ENCODE assay signal across 8 cellular contexts in genomic region chr5:137660349-137660817, GRCh38.
DNase-seq lines count a peak whose midpoint lies in the region; ATAC-seq and TF ChIP-seq lines count a peak whose summit lies in the region.

No MANE protein-coding gene starts in this region.

- H3K9ac ChIP-seq in GM23248 (no peak overlapping the region), parathyroid adenoma (no peak overlapping the region)

- in situ Hi-C loops in GM23248 (cut with MboI): no loop called here

- H3K79me2 ChIP-seq in GM23248 (ENCODE audit: insufficient read depth): no peaks in the 10 kb centered on the region
- no peaks in the 10 kb centered on the region for H3K79me2 ChIP-seq in parathyroid adenoma

- no peaks in the 10 kb centered on the region for H4K20me1 ChIP-seq in GM23248 (ENCODE audit: insufficient read depth)

- DNase-seq in ELF-1 (ENCODE audit: low read depth, low spot score) (peak; percentile 79), GM23248 (peak; percentile 81), LNCaP clone FGC (ENCODE audit: low read depth) (peak; percentile 46), SHP77 (lab: John Stamatoyannopoulos, UW) (peak; percentile 63 to 67), type B pancreatic cell (ENCODE audit: extremely low spot score, unreplicated experiment) (no peak)
- DNase-seq in activated effector memory CD4-positive, alpha-beta T cell treated with anti-CD3 and anti-CD28 coated beads, Interleukin-2, amount 50 U/mL, for 16 hours: peak; percentile 87

- no peaks in the 10 kb centered on the region for H3F3A ChIP-seq in GM23248 (ENCODE audit: insufficient read depth)

- H3K27me3 ChIP-seq in GM23248 (replicated peaks; ENCODE audit: insufficient read depth) (no peaks in the 10 kb centered on the region), gastroesophageal sphincter (no peaks in the 10 kb centered on the region), parathyroid adenoma (ENCODE audit: control insufficient read depth, insufficient read depth, low read length) (no peaks in the 10 kb centered on the region)

- H3K4me3 Mint-ChIP-seq in type B pancreatic cell: no peak overlapping the region

- no peak for TF ChIP-seq EP300 in gastroesophageal sphincter (IDR thresholded peaks at IDR 0.05)

- H2AFZ ChIP-seq in GM23248: peak overlapping the region; percentile 11
- peak overlapping the region; percentile 23 for H2AFZ ChIP-seq in parathyroid adenoma

- H3K36me3 ChIP-seq in GM23248 (ENCODE audit: low read depth) (no peaks in the 10 kb centered on the region), gastroesophageal sphincter (peaks cover 0 to 20% of the 10 kb centered on the region in 2 donors), parathyroid adenoma (ENCODE audit: control insufficient read depth, insufficient read depth, low read length) (no peaks in the 10 kb centered on the region)

- TF ChIP-seq CTCF in LNCaP clone FGC (IDR thresholded peaks at IDR 0.05; ENCODE audit: control insufficient read depth, extremely low read depth, insufficient read depth) (peak; percentile 94), gastroesophageal sphincter (IDR thresholded peaks at IDR 0.05) (peak; percentile 36 to 75 (median 59)), parathyroid adenoma (IDR thresholded peaks at IDR 0.05) (peak; percentile 83), type B pancreatic cell (conservative IDR thresholded peaks at IDR 0.05) (peak; percentile 88)

- no peak overlapping the region for H3K27ac Mint-ChIP-seq in type B pancreatic cell

- no peaks in the 10 kb centered on the region for H3K27me3 Mint-ChIP-seq in type B pancreatic cell

- H3K36me3 Mint-ChIP-seq in type B pancreatic cell: no peaks in the 10 kb centered on the region

- no peaks in the 10 kb centered on the region for H3K9me2 ChIP-seq in GM23248 (ENCODE audit: insufficient read depth)

- TF ChIP-seq POLR2A in gastroesophageal sphincter (IDR thresholded peaks at IDR 0.05): no peak

- no peak overlapping the region for H3K4me2 ChIP-seq in GM23248 (ENCODE audit: unreplicated experiment)
- no peak overlapping the region for H3K4me2 ChIP-seq in parathyroid adenoma (ENCODE audit: low read length)

- no peaks in the 10 kb centered on the region for H3K9me3 ChIP-seq in GM23248 (ENCODE audit: low read depth)
- no peaks in the 10 kb centered on the region for H3K9me3 ChIP-seq in gastroesophageal sphincter
- H3K9me3 ChIP-seq in parathyroid adenoma (ENCODE audit: control insufficient read depth, low read length): no peaks in the 10 kb centered on the region

- no peaks in the 10 kb centered on the region for H3K9me3 Mint-ChIP-seq in type B pancreatic cell

- no peak overlapping the region for H3K27ac ChIP-seq in GM23248
- H3K27ac ChIP-seq in gastroesophageal sphincter: no peak overlapping the region
- H3K27ac ChIP-seq in parathyroid adenoma: no peak overlapping the region

- H3K4me3 ChIP-seq in GM23248 (no peak overlapping the region), LNCaP clone FGC (ENCODE audit: low read depth, low read length) (no peak overlapping the region), gastroesophageal sphincter (no peak overlapping the region), parathyroid adenoma (ENCODE audit: low read depth, low read length) (no peak overlapping the region)

- H3K4me1 ChIP-seq in GM23248 (ENCODE audit: insufficient read depth): no peaks in the 10 kb centered on the region
- peaks cover 0 to 1% (median 0%) of the 10 kb centered on the region in 3 donors for H3K4me1 ChIP-seq in gastroesophageal sphincter
- peaks cover 3% of the 10 kb centered on the region for H3K4me1 ChIP-seq in parathyroid adenoma

- peak; percentile 62 for ATAC-seq in gastroesophageal sphincter

- H3K4me1 Mint-ChIP-seq in type B pancreatic cell (ENCODE audit: unreplicated experiment): no peaks in the 10 kb centered on the region

- 16 to 20% methylated on average over 6 of the region's 6 CpGs for WGBS in GM23248 (ENCODE audit: low coverage in 1 of 2, low lambda C conversion rate in 2 of 2, missing lambda C conversion rate in 2 of 2), 2 experiments
- 8 to 20% methylated on average over 2 to 4 of the region's 6 CpGs for WGBS in gastroesophageal sphincter (ENCODE audit: low coverage in 1 of 2), 2 donors
